In genomic region chr2:181907005-181907549, GRCh38 we compare ENCODE assay signal across 13 cellular contexts. TPM values are rescaled to one million over a fixed set of nuclear protein-coding genes. Genes with fewer than 3 reads are reported as not detected.
DNase-seq lines count a peak whose midpoint lies in the region; ATAC-seq and TF ChIP-seq lines count a peak whose summit lies in the region.
"Had no signal": no experiment of that assay in that cellular context is flagged by ENCODE, and none has a peak within 500 bp of the region (broad histone marks: within the 10 kb centered on the region; RNA-seq: fewer than 3 reads in every experiment).

No MANE protein-coding gene starts in this region.

- H3K27ac ChIP-seq in CD8-positive, alpha-beta T cell (ENCODE audit: low read depth, low read length): no peak overlapping the region
- H3K27ac ChIP-seq: parathyroid adenoma, SK-N-MC, spleen had no signal

- peak; percentile 54 to 69 for ATAC-seq in natural killer cell treated with Interleukin-12 subunit alpha and Interleukin-12 subunit beta and Interleukin-15 and Interleukin-18, amount 100 ng/mL, for 72 hours
- no peak for ATAC-seq in natural killer cell
- peak; percentile 40 for ATAC-seq in GM21825 (IDR thresholded peaks at IDR 0.05; ENCODE audit: unreplicated experiment)
- peak; percentile 70 for ATAC-seq in HG03280 (IDR thresholded peaks at IDR 0.05; ENCODE audit: unreplicated experiment)
- ATAC-seq in CD8-positive, alpha-beta T cell: no peak
- no peak for ATAC-seq in HG03354 (IDR thresholded peaks at IDR 0.05; ENCODE audit: poor library complexity, severe bottlenecking, unreplicated experiment)

- no peaks in the 10 kb centered on the region for H3K9me3 Mint-ChIP-seq in natural killer cell treated with Interleukin-12 subunit alpha and Interleukin-12 subunit beta and Interleukin-15 and Interleukin-18, amount 100 ng/mL, for 72 hours
- H3K9me3 Mint-ChIP-seq in natural killer cell (no peaks in the 10 kb centered on the region), immature natural killer cell (no peaks in the 10 kb centered on the region)
- H3K9me3 Mint-ChIP-seq in CD8-positive, alpha-beta T cell: no peaks in the 10 kb centered on the region

- no peak overlapping the region for H3K4me3 ChIP-seq in CD8-positive, alpha-beta T cell (ENCODE audit: low read depth, low read length)
- H3K4me3 ChIP-seq: SK-N-MC, spleen had no signal

- peak overlapping the region in 1 of 2 donors; percentile 19 for H3K27ac Mint-ChIP-seq in natural killer cell treated with Interleukin-12 subunit alpha and Interleukin-12 subunit beta and Interleukin-15 and Interleukin-18, amount 100 ng/mL, for 72 hours
- H3K27ac Mint-ChIP-seq in natural killer cell: no peak overlapping the region
- H3K27ac Mint-ChIP-seq in immature natural killer cell: no peak overlapping the region
- H3K27ac Mint-ChIP-seq in CD8-positive, alpha-beta T cell: no peak overlapping the region

- peaks cover 4 to 6% of the 10 kb centered on the region in 2 donors for H3K4me1 Mint-ChIP-seq in natural killer cell treated with Interleukin-12 subunit alpha and Interleukin-12 subunit beta and Interleukin-15 and Interleukin-18, amount 100 ng/mL, for 72 hours (ENCODE audit: low read depth in 2 of 2)
- peaks cover 0 to 12% of the 10 kb centered on the region in 2 donors for H3K4me1 Mint-ChIP-seq in natural killer cell
- peaks cover 0 to 4% of the 10 kb centered on the region in 2 donors for H3K4me1 Mint-ChIP-seq in immature natural killer cell
- H3K4me1 Mint-ChIP-seq in CD8-positive, alpha-beta T cell (ENCODE audit: low read depth): peaks cover 11% of the 10 kb centered on the region

- no peak overlapping the region for H3K4me3 Mint-ChIP-seq in natural killer cell treated with Interleukin-12 subunit alpha and Interleukin-12 subunit beta and Interleukin-15 and Interleukin-18, amount 100 ng/mL, for 72 hours
- H3K4me3 Mint-ChIP-seq in natural killer cell (no peak overlapping the region), immature natural killer cell (no peak overlapping the region)
- H3K4me3 Mint-ChIP-seq in CD8-positive, alpha-beta T cell: no peak overlapping the region

- intact Hi-C loops in natural killer cell (cut with micrococcal nuclease): no loop called here
- intact Hi-C loops in CD8-positive, alpha-beta T cell (cut with DNase I, micrococcal nuclease): loop anchor here (5.0 to 10.0 kb wide), 3 partner anchors 332 to 1782 kb away; no protein-coding TSS in a partner anchor

- H3K36me3 Mint-ChIP-seq in natural killer cell treated with Interleukin-12 subunit alpha and Interleukin-12 subunit beta and Interleukin-15 and Interleukin-18, amount 100 ng/mL, for 72 hours: peaks cover 23% of the 10 kb centered on the region
- H3K36me3 Mint-ChIP-seq in natural killer cell: peaks cover 10% of the 10 kb centered on the region
- peaks cover 10 to 27% (median 11%) of the 10 kb centered on the region in 3 donors for H3K36me3 Mint-ChIP-seq in immature natural killer cell
- peaks cover 48% of the 10 kb centered on the region for H3K36me3 Mint-ChIP-seq in CD8-positive, alpha-beta T cell

- no peaks in the 10 kb centered on the region for H3K36me3 ChIP-seq in CD8-positive, alpha-beta T cell (ENCODE audit: insufficient read depth, low read length)

- no peaks in the 10 kb centered on the region for H3K9me3 ChIP-seq in CD8-positive, alpha-beta T cell (ENCODE audit: low read length)
- H3K9me3 ChIP-seq: spleen had no signal

- H3K27me3 Mint-ChIP-seq in natural killer cell treated with Interleukin-12 subunit alpha and Interleukin-12 subunit beta and Interleukin-15 and Interleukin-18, amount 100 ng/mL, for 72 hours: no peaks in the 10 kb centered on the region
- H3K27me3 Mint-ChIP-seq in natural killer cell (ENCODE audit: low read depth in 2 of 2): no peaks in the 10 kb centered on the region
- no peaks in the 10 kb centered on the region for H3K27me3 Mint-ChIP-seq in immature natural killer cell (ENCODE audit: low read depth in 3 of 3)
- H3K27me3 Mint-ChIP-seq in CD8-positive, alpha-beta T cell (ENCODE audit: low read depth): no peaks in the 10 kb centered on the region

- TF ChIP-seq CTCF in natural killer cell (IDR thresholded peaks at IDR 0.05): no peak
- no peak for TF ChIP-seq CTCF in CD8-positive, alpha-beta T cell (IDR thresholded peaks at IDR 0.05)

- no peak for DNase-seq in natural killer cell treated with Interleukin-12 subunit alpha and Interleukin-12 subunit beta and Interleukin-15 and Interleukin-18, amount 100 ng/mL, for 72 hours (ENCODE audit: low spot score)
- DNase-seq in natural killer cell (no peak), immature natural killer cell (no peak), NCI-H1436 (lab: John Stamatoyannopoulos, UW) (no peak)
- DNase-seq in CD8-positive, alpha-beta T cell: no peak
- DNase-seq: effector CD8-positive, alpha-beta T cell; NCI-H2171; spleen had no signal

- no peaks in the 10 kb centered on the region for H3K27me3 ChIP-seq in CD8-positive, alpha-beta T cell (ENCODE audit: insufficient read depth, low read length)
- H3K27me3 ChIP-seq: spleen had no signal

- CTCF ChIA-PET in CD8-positive, alpha-beta T cell (lab: Charles Lee): interaction anchor here (1.0 kb wide), 1 partner anchor 164 kb away, joined by 4 read pairs; no protein-coding TSS in a partner anchor

- H3K4me1 ChIP-seq in CD8-positive, alpha-beta T cell (ENCODE audit: insufficient read depth, low read length): no peaks in the 10 kb centered on the region
- H3K4me1 ChIP-seq: parathyroid adenoma had no signal

- POLR2A ChIA-PET in CD8-positive, alpha-beta T cell (lab: Charles Lee): no interaction called here

RNA-seq across cellular contexts. Expression of gene ITPRID2, which starts 15.5 kb away (rescaled TPM):
- total RNA-seq in natural killer cell treated with Interleukin-12 subunit alpha and Interleukin-12 subunit beta and Interleukin-15 and Interleukin-18, amount 100 ng/mL, for 72 hours: 10 to 100 TPM; 53.4 to 79.7 TPM
- total RNA-seq in natural killer cell: 10 to 100 TPM; 63.7 to 89.6 (median 65.8) TPM
- 1 to 10 TPM; 3.2 to 9.3 (median 8.7) TPM for polyA plus RNA-seq in immature natural killer cell
- 10 to 100 TPM; 64.8 to 79.3 TPM for total RNA-seq in CD8-positive, alpha-beta T cell

Comparison
In these comparisons a context has a peak if more than half of its experiments do, and no peak if none do; other contexts are left out.
1. ATAC-seq: peak in natural killer cell treated with Interleukin-12 subunit alpha and Interleukin-12 subunit beta and Interleukin-15 and Interleukin-18, amount 100 ng/mL, for 72 hours (2 of 2), GM21825 (single experiment) and HG03280 (single experiment); none in natural killer cell (0 of 3), CD8-positive, alpha-beta T cell (single experiment) and HG03354 (single experiment).